ENCODE assay signal across 1 cellular context in the genomic region with DNA sequence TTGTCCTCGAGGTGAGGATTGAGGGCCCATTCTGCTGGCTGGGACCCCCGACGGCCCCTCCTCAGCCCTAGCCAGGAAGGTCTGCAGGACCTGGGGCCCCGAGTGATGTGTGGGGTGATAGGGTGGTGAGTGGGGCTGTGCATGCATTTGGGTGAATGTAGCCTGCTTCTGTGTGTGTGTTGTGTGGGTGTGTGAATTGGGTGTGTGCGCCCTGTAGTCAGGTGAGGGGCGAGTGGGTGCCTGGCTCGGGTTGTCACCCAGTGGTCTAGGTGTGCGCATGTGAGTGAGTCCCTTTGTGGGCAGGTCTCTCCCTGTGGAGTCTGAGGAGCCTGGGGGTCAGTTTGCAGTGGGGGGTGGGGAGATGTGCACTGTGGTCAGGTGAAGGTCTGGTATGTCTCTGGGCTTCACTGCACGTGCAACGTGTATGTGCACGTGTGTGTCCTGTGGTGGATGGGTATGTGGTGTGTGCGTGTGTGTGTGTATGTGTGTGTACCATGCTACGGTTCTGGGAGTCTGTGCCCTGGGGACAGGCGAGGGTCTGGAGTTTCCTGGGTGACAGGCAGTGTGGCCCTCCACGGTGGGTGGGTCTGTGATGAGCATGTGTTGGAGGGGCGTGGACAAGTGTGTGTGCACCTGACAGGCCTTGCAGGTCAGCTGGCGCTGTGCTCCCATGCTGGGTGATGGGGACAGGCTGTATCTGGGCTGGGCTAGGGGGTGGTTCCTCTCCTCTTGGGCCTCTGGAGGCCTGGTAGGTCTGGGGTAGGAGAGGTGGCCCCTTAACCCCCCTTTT.
TF ChIP-seq lines count a peak whose summit lies in the region.

No MANE protein-coding gene starts in this region.

TF ChIP-seq in SK-N-SH treated with all-trans-retinoic acid at 6 μM for 48 hours, 23 proteins besides CTCF, POLR2A, EP300 and RAD21 (continued from another document):
- TF ChIP-seq, protein P1, sequence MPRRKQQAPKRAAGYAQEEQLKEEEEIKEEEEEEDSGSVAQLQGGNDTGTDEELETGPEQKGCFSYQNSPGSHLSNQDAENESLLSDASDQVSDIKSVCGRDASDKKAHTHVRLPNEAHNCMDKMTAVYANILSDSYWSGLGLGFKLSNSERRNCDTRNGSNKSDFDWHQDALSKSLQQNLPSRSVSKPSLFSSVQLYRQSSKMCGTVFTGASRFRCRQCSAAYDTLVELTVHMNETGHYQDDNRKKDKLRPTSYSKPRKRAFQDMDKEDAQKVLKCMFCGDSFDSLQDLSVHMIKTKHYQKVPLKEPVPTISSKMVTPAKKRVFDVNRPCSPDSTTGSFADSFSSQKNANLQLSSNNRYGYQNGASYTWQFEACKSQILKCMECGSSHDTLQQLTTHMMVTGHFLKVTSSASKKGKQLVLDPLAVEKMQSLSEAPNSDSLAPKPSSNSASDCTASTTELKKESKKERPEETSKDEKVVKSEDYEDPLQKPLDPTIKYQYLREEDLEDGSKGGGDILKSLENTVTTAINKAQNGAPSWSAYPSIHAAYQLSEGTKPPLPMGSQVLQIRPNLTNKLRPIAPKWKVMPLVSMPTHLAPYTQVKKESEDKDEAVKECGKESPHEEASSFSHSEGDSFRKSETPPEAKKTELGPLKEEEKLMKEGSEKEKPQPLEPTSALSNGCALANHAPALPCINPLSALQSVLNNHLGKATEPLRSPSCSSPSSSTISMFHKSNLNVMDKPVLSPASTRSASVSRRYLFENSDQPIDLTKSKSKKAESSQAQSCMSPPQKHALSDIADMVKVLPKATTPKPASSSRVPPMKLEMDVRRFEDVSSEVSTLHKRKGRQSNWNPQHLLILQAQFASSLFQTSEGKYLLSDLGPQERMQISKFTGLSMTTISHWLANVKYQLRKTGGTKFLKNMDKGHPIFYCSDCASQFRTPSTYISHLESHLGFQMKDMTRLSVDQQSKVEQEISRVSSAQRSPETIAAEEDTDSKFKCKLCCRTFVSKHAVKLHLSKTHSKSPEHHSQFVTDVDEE (CRISPR knock-in tag; IDR thresholded peaks at IDR 0.05): no peak
- TF ChIP-seq TCF4 (CRISPR knock-in tag; IDR thresholded peaks at IDR 0.05; ENCODE audit: borderline replicate concordance): no peak
- TF ChIP-seq, protein P2, sequence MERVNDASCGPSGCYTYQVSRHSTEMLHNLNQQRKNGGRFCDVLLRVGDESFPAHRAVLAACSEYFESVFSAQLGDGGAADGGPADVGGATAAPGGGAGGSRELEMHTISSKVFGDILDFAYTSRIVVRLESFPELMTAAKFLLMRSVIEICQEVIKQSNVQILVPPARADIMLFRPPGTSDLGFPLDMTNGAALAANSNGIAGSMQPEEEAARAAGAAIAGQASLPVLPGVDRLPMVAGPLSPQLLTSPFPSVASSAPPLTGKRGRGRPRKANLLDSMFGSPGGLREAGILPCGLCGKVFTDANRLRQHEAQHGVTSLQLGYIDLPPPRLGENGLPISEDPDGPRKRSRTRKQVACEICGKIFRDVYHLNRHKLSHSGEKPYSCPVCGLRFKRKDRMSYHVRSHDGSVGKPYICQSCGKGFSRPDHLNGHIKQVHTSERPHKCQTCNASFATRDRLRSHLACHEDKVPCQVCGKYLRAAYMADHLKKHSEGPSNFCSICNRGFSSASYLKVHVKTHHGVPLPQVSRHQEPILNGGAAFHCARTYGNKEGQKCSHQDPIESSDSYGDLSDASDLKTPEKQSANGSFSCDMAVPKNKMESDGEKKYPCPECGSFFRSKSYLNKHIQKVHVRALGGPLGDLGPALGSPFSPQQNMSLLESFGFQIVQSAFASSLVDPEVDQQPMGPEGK (CRISPR knock-in tag; IDR thresholded peaks at IDR 0.05; ENCODE audit: borderline replicate concordance): no peak
- no peak for TF ChIP-seq ARNTL (CRISPR knock-in tag; IDR thresholded peaks at IDR 0.05; ENCODE audit: borderline replicate concordance, low read depth)
- TF ChIP-seq TOX (CRISPR knock-in tag; IDR thresholded peaks at IDR 0.05; ENCODE audit: borderline replicate concordance): no peak
- TF ChIP-seq ZNF565 (CRISPR knock-in tag; conservative IDR thresholded peaks at IDR 0.05; ENCODE audit: low read depth): no peak
- no peak for TF ChIP-seq ZFP3 (CRISPR knock-in tag; IDR thresholded peaks at IDR 0.05)
- TF ChIP-seq, protein P3, sequence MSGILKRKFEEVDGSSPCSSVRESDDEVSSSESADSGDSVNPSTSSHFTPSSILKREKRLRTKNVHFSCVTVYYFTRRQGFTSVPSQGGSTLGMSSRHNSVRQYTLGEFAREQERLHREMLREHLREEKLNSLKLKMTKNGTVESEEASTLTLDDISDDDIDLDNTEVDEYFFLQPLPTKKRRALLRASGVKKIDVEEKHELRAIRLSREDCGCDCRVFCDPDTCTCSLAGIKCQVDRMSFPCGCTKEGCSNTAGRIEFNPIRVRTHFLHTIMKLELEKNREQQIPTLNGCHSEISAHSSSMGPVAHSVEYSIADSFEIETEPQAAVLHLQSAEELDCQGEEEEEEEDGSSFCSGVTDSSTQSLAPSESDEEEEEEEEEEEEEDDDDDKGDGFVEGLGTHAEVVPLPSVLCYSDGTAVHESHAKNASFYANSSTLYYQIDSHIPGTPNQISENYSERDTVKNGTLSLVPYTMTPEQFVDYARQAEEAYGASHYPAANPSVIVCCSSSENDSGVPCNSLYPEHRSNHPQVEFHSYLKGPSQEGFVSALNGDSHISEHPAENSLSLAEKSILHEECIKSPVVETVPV (CRISPR knock-in tag; IDR thresholded peaks at IDR 0.05): no peak
- TF ChIP-seq ESRRG (CRISPR knock-in tag; IDR thresholded peaks at IDR 0.05): no peak
